Comparison of ENCODE assay signal across 13 cellular contexts in the genomic region with DNA sequence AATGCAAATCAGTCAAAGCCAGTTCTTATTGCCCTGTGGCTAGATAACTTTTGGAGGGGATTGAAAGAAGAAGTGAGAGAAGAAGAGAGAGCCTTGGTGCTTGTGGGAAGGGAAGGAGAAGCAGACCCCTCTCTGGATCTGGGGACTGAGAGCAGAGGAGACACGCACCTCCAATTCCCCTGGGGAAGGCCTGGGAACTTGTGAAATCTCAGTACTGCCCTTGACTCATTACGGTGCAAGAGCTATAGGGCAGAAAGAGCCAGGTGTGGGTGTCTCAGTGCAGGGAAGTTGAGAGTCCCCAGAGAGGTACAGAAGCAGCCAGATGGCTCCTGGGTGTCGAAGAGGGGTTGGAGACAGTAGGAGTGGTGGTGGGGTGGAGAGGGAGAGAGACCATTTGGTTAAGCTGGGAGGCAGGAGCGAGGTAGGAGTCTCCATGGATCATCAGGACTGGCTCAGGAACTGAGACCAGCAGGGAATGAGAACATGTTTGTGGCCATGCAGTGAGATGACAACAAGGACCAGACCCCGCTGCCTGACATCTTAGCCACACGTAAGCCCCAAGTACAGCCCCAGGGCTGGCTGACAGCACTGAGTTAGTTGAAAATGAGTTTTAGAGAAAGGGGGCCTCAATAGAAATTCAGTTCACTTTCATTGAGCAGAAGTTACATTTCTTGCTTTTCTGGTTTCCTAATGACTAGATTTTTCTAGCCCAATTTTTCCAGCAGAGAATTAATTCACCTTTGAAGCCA.
A peak's percentile ranks its signal among the peaks of the same experiment; 100 is the strongest.
DNase-seq lines count a peak whose midpoint lies in the region; ATAC-seq and TF ChIP-seq lines count a peak whose summit lies in the region.
"Had no signal": no experiment of that assay in that cellular context is flagged by ENCODE, and none has a peak within 500 bp of the region (broad histone marks: within the 10 kb centered on the region; RNA-seq: fewer than 3 reads in every experiment).

No MANE protein-coding gene starts in this region.

- dilution Hi-C loops in mammary epithelial cell (cut with HindIII; ENCODE audit: low sequenced_read_pairs), result no loop called here

- WGBS in mammary epithelial cell (ENCODE audit: low coverage, missing lambda C conversion rate), result 39% methylated on average over 5 of the region's 6 CpGs

- H3K27ac Mint-ChIP-seq in MCF 10A (ENCODE audit: low read depth, unreplicated experiment), result no peak overlapping the region
- H3K27ac Mint-ChIP-seq: GM23338 had no signal

- ATAC-seq in HG02610 (IDR thresholded peaks at IDR 0.05; ENCODE audit: unreplicated experiment) (peak; percentile 84), HG03520 (IDR thresholded peaks at IDR 0.05; ENCODE audit: unreplicated experiment) (peak; percentile 86)
- ATAC-seq: GM23338 had no signal

- H3K27me3 Mint-ChIP-seq in MCF 10A (ENCODE audit: insufficient read depth, unreplicated experiment), result no peaks in the 10 kb centered on the region

- POLR2A ChIA-PET in MCF 10A (lab: Yijun Ruan, JAX), result no interaction called here

- CTCF ChIA-PET in MCF 10A (lab: Yijun Ruan, JAX) (no interaction called here), mammary epithelial cell (lab: Charles Lee; ENCODE audit: low non-redundant PET) (no interaction called here)

- no peak for TF ChIP-seq POLR2A in erythroblast (IDR thresholded peaks at IDR 0.05; ENCODE audit: low read length)

- no peaks in the 10 kb centered on the region for H3K36me3 Mint-ChIP-seq in MCF 10A (ENCODE audit: insufficient read depth, unreplicated experiment)

- no peak overlapping the region for H3K4me3 Mint-ChIP-seq in MCF 10A (ENCODE audit: unreplicated experiment)
- H3K4me3 Mint-ChIP-seq: GM23338 had no signal

- H3K27ac ChIP-seq in mammary epithelial cell (ENCODE audit: insufficient read depth, low read depth, low read length) (no peak overlapping the region), MM.1S (ENCODE audit: low read length) (no peak overlapping the region)

- no peaks in the 10 kb centered on the region for H3K9me3 ChIP-seq in mammary epithelial cell (replicated peaks; ENCODE audit: insufficient read depth, low read length)
- H3K9me3 ChIP-seq in MM.1S (replicated peaks; ENCODE audit: insufficient read depth, low read length), result no peaks in the 10 kb centered on the region

- H3F3A ChIP-seq in MM.1S (ENCODE audit: insufficient read depth, low read length), result peaks cover 10% of the 10 kb centered on the region

- H3K27me3 ChIP-seq in mammary epithelial cell (ENCODE audit: insufficient read depth, low read length) (no peaks in the 10 kb centered on the region), MM.1S (replicated peaks; ENCODE audit: insufficient read depth, low read length) (no peaks in the 10 kb centered on the region)

- H2AFZ ChIP-seq in mammary epithelial cell (ENCODE audit: low read depth, low read length) (no peak overlapping the region), MM.1S (ENCODE audit: low read length) (no peak overlapping the region)
- H2AFZ ChIP-seq: GM23338 had no signal

- H3K36me3 ChIP-seq in mammary epithelial cell (ENCODE audit: insufficient read depth, low read length), result no peaks in the 10 kb centered on the region
- H3K36me3 ChIP-seq in MM.1S (replicated peaks; ENCODE audit: insufficient read depth, low read length), result no peaks in the 10 kb centered on the region

- in situ Hi-C loops in mammary epithelial cell (cut with MboI; ENCODE audit: low sequenced_read_pairs in 2 of 2) (no loop called here), ACHN (cut with HindIII; ENCODE audit: low pct_ligation_motif_present, low pct_unique_long_range_greater_than_20kb, low sequenced_read_pairs) (no loop called here)

- no peaks in the 10 kb centered on the region for H3K4me1 ChIP-seq in mammary epithelial cell (ENCODE audit: insufficient read depth, low read length)
- H3K4me1 ChIP-seq in MM.1S (ENCODE audit: low read length), result peaks cover 25% of the 10 kb centered on the region

- no peak overlapping the region for H3K9ac ChIP-seq in mammary epithelial cell (ENCODE audit: insufficient read depth, low read length)
- no peak overlapping the region for H3K9ac ChIP-seq in MM.1S (ENCODE audit: low read length)

- peaks cover 3% of the 10 kb centered on the region for H3K9me3 Mint-ChIP-seq in MCF 10A (ENCODE audit: unreplicated experiment)

- H3K79me2 ChIP-seq in mammary epithelial cell (ENCODE audit: insufficient read depth, low read length) (no peaks in the 10 kb centered on the region), MM.1S (ENCODE audit: low read length) (no peaks in the 10 kb centered on the region)

- BruUV-seq in MCF 10A (replicated peaks; lab: Mats Ljungman, UMichigan) (no TSS peak), mammary epithelial cell (replicated peaks; lab: Mats Ljungman, UMichigan) (no TSS peak)

- H3K4me1 Mint-ChIP-seq in MCF 10A (ENCODE audit: insufficient read depth, unreplicated experiment), result no peaks in the 10 kb centered on the region
- H3K4me1 Mint-ChIP-seq: GM23338 had no signal

- DNase-seq in MCF 10A (ENCODE audit: unreplicated experiment) (peak; percentile 11), mammary epithelial cell (no peak), erythroblast (lab: John Stamatoyannopoulos, UW) (no peak), MM.1S (no peak), ACHN (no peak)
- DNase-seq in activated CD4-positive, alpha-beta T cell treated with anti-CD3 and anti-CD28 coated beads for 1 hour, result no peak
- DNase-seq: activated gamma-delta T cell treated with Interleukin-2 at 50 U/mL for 16 hours; effector CD8-positive, alpha-beta T cell; NCI-H2081 treated with DMSO at 0.1 percent for 48 hours; T-helper 9 cell had no signal

- H4K20me1 ChIP-seq in mammary epithelial cell (ENCODE audit: insufficient read depth, low read length) (no peaks in the 10 kb centered on the region), MM.1S (ENCODE audit: insufficient read depth, low read length) (no peaks in the 10 kb centered on the region)

- H3K9me2 ChIP-seq in MM.1S (replicated peaks; ENCODE audit: insufficient read depth, low read length), result no peaks in the 10 kb centered on the region

- H3K4me2 ChIP-seq in mammary epithelial cell (ENCODE audit: insufficient read depth, low read depth, low read length) (no peak overlapping the region), MM.1S (ENCODE audit: low read depth, low read length) (no peak overlapping the region)
- H3K4me2 ChIP-seq: GM23338 had no signal

- TF ChIP-seq CTCF in MCF 10A (IDR thresholded peaks at IDR 0.05; ENCODE audit: unreplicated experiment) (no peak), mammary epithelial cell (conservative IDR thresholded peaks at IDR 0.05 in 1 of 2, IDR thresholded peaks at IDR 0.05 in 1 of 2; ENCODE audit: extremely low read depth in 1 of 2, insufficient read depth in 1 of 2, low read depth in 1 of 2, low read length in 2 of 2) (no peak), MM.1S (IDR thresholded peaks at IDR 0.05; ENCODE audit: low read length) (no peak)

- intact Hi-C loops in MCF 10A (cut with micrococcal nuclease) (loop anchor here (10.0 kb wide), 1 partner anchor 142 kb away; no protein-coding TSS in a partner anchor), mammary epithelial cell (cut with micrococcal nuclease) (no loop called here)

- H3K4me3 ChIP-seq in mammary epithelial cell (replicated peaks in 1 of 3; ENCODE audit: insufficient read depth in 1 of 3, low read depth in 2 of 3, low read length in 3 of 3) (no peak overlapping the region), MM.1S (ENCODE audit: low read length) (no peak overlapping the region)
- H3K4me3 ChIP-seq: GM23338 had no signal
